ENCODE assay signal across 23 cellular contexts in genomic region chr10:77599651-77600050, GRCh38. TPM values are rescaled to one million over a fixed set of nuclear protein-coding genes. Genes with fewer than 3 reads are reported as not detected.
"Had no signal": no experiment of that assay in that cellular context is flagged by ENCODE, and none has a peak within 500 bp of the region (broad histone marks: within the 10 kb centered on the region; RNA-seq: fewer than 3 reads in every experiment).

No MANE protein-coding gene starts in this region.

- FAIRE-seq: HepG2, K562 had no signal

- H3K27ac ChIP-seq: KMS-11, RWPE1 had no signal

- H3K9ac ChIP-seq: KMS-11, SK-N-SH had no signal

- H3K9me3 ChIP-seq: SK-N-SH had no signal

- H3K4me3 ChIP-seq: K562 had no signal

- H3K4me3 Mint-ChIP-seq: IgD-negative memory B cell had no signal

- DNase-seq: Kasumi-1, MM.1S, NCI-H1092 treated with DMSO at 0.1 percent for 48 hours, NCI-H1436, NCI-H187, NCI-H2029, NCI-H2081 treated with DMSO at 0.1 percent for 48 hours, NCI-H2171, NCI-H226, NCI-H446, NCI-H510A, NCI-H524 treated with DMSO at 0.1 percent for 48 hours, NCI-H69, NCI-H774, SHP77, SK-N-SH had no signal

- H3K9me3 Mint-ChIP-seq: IgD-negative memory B cell had no signal

- H3K36me3 Mint-ChIP-seq: IgD-negative memory B cell had no signal

- ATAC-seq: HepG2, K562, Panc1 had no signal

RNA-seq across cellular contexts. Expression of gene KCNMA1, which starts 38.0 kb away (rescaled TPM):
- total RNA-seq: SK-MEL-5 had no signal
- polyA plus RNA-seq: HepG2 had no signal
